20 cellular contexts compared by ENCODE assay signal in genomic region chr7:119842337-119842736, GRCh38.
"Had no signal": no experiment of that assay in that cellular context is flagged by ENCODE, and none has a peak within 500 bp of the region (broad histone marks: within the 10 kb centered on the region; RNA-seq: fewer than 3 reads in every experiment).

No MANE protein-coding gene starts in this region.

- H3K4me3 ChIP-seq: left ventricle myocardium inferior, lower lobe of right lung, neural progenitor cell, ovary, right atrium auricular region, sigmoid colon, skin epidermis, suprapubic skin, thyroid gland had no signal

- DNase-seq: dermis blood vessel endothelial cell; foreskin keratinocyte; immature natural killer cell; left cardiac atrium; left ventricle myocardium inferior; lower lobe of right lung; natural killer cell; nucleus accumbens; ovary; sigmoid colon; stimulated activated CD4-positive, alpha-beta T cell treated with anti-CD3 and anti-CD28 coated beads, Interleukin-2, amount 100 ng/mL, for 24 hours; stimulated activated CD4-positive, alpha-beta T cell treated with anti-CD3 and anti-CD28 coated beads, Interleukin-4, amount 100 ng/mL, for 4 hours; stimulated activated naive CD8-positive, alpha-beta T cell treated with anti-CD3 and anti-CD28 coated beads, Interleukin-15, Interleukin-2, amounts not matched to agents 100 U/mL and 50 U/mL, for 24 hours; thyroid gland had no signal

- H3K27me3 ChIP-seq: foreskin keratinocyte, neural progenitor cell, ovary, right atrium auricular region, sigmoid colon, suprapubic skin, thyroid gland had no signal

- ATAC-seq: foreskin keratinocyte; left cardiac atrium; lower lobe of right lung; natural killer cell; stimulated activated naive CD8-positive, alpha-beta T cell treated with anti-CD3 and anti-CD28 coated beads, Interleukin-15, Interleukin-2, amounts not matched to agents 100 U/mL and 50 U/mL, for 24 hours had no signal

- H3K36me3 ChIP-seq: left ventricle myocardium inferior, lower lobe of right lung, neural progenitor cell, ovary, right atrium auricular region, sigmoid colon, suprapubic skin, thyroid gland had no signal

- H3K4me1 ChIP-seq: foreskin keratinocyte, left ventricle myocardium inferior, lower lobe of right lung, neural progenitor cell, right atrium auricular region, sigmoid colon, suprapubic skin, thyroid gland had no signal

- H3K9me3 ChIP-seq: ovary, thyroid gland had no signal

- H3K9ac ChIP-seq: neural progenitor cell had no signal

- FAIRE-seq: keratinocyte, urothelium cell line had no signal

- H3K27ac ChIP-seq: foreskin keratinocyte, left ventricle myocardium inferior, lower lobe of right lung, neural progenitor cell, ovary, right atrium auricular region, sigmoid colon, skin epidermis, suprapubic skin, thyroid gland had no signal
